1 cellular context compared by ENCODE assay signal in the genomic region with DNA sequence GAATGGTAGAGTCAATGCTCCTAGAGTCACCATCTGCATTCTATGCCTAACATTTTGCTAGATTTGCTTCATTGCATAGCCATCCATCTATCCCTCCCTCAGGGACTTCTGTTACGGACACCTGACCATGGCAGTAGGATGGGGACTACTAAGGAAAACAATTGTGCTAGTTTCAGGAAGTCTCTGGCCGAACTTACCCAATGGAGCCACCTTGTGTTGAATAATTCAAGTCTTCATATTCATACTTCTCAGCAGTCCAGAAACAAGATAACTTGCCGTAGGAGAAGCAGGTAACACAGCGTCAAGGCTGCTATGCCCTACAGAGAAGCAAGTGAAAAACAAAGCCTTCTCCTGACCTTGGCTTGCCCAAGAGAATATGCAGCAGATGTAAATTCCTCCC.
TF ChIP-seq lines count a peak whose summit lies in the region.

No MANE protein-coding gene starts in this region.

TF ChIP-seq in SK-N-SH, 30 proteins besides CTCF, POLR2A, EP300 and RAD21 (continued from another document):
- TF ChIP-seq, protein P1, sequence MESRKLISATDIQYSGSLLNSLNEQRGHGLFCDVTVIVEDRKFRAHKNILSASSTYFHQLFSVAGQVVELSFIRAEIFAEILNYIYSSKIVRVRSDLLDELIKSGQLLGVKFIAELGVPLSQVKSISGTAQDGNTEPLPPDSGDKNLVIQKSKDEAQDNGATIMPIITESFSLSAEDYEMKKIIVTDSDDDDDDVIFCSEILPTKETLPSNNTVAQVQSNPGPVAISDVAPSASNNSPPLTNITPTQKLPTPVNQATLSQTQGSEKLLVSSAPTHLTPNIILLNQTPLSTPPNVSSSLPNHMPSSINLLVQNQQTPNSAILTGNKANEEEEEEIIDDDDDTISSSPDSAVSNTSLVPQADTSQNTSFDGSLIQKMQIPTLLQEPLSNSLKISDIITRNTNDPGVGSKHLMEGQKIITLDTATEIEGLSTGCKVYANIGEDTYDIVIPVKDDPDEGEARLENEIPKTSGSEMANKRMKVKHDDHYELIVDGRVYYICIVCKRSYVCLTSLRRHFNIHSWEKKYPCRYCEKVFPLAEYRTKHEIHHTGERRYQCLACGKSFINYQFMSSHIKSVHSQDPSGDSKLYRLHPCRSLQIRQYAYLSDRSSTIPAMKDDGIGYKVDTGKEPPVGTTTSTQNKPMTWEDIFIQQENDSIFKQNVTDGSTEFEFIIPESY (IDR thresholded peaks at IDR 0.05; ENCODE audit: borderline replicate concordance, low read depth), result no peak
- TF ChIP-seq, protein P2, sequence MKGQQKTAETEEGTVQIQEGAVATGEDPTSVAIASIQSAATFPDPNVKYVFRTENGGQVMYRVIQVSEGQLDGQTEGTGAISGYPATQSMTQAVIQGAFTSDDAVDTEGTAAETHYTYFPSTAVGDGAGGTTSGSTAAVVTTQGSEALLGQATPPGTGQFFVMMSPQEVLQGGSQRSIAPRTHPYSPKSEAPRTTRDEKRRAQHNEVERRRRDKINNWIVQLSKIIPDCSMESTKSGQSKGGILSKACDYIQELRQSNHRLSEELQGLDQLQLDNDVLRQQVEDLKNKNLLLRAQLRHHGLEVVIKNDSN (IDR thresholded peaks at IDR 0.05; ENCODE audit: borderline replicate concordance, low read depth), result no peak
- TF ChIP-seq, protein P3, sequence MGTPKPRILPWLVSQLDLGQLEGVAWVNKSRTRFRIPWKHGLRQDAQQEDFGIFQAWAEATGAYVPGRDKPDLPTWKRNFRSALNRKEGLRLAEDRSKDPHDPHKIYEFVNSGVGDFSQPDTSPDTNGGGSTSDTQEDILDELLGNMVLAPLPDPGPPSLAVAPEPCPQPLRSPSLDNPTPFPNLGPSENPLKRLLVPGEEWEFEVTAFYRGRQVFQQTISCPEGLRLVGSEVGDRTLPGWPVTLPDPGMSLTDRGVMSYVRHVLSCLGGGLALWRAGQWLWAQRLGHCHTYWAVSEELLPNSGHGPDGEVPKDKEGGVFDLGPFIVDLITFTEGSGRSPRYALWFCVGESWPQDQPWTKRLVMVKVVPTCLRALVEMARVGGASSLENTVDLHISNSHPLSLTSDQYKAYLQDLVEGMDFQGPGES (IDR thresholded peaks at IDR 0.05; ENCODE audit: low read depth, low read length), result no peak
- no peak for TF ChIP-seq POLR2AphosphoS5 (IDR thresholded peaks at IDR 0.05; ENCODE audit: low read depth, low read length)
- TF ChIP-seq TEAD4 (IDR thresholded peaks at IDR 0.05; ENCODE audit: borderline replicate concordance, insufficient read depth), result no peak
- TF ChIP-seq YY1 (IDR thresholded peaks at IDR 0.05; ENCODE audit: low read depth), result no peak
- TF ChIP-seq CHD2 (IDR thresholded peaks at IDR 0.05; ENCODE audit: low read length, partially characterized antibody), result no peak
- no peak for TF ChIP-seq GABPA (IDR thresholded peaks at IDR 0.05; ENCODE audit: low read depth)
- no peak for TF ChIP-seq RXRA (IDR thresholded peaks at IDR 0.05; ENCODE audit: borderline replicate concordance, low read depth)
- no peak for TF ChIP-seq GATA2 (CRISPR knock-in tag; IDR thresholded peaks at IDR 0.05)
- TF ChIP-seq JUND (IDR thresholded peaks at IDR 0.05), result no peak
